In the genomic region with DNA sequence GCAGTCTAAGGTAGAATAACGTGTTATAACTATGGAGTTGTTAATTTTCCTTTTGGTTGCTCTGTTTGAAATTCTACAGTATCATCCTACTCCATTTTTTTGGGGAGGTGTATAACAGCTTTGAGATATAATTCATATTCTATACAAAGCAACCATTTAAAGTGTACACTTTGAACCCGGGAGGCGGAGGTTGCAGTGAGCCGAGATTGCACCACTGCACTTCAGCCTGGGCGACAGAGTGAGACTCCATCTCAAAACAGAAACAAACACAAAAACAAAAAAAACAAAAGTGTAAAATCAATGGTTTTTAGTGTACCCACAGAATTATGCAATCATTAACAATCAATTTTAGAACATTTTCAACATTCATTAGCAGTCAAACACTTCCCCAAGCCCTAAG, we compare ENCODE assay signal across 17 cellular contexts. TPM values are rescaled to one million over a fixed set of nuclear protein-coding genes. Genes with fewer than 3 reads are reported as not detected.
DNase-seq lines count a peak whose midpoint lies in the region; ATAC-seq, FAIRE-seq and TF ChIP-seq lines count a peak whose summit lies in the region.
"Had no signal": no experiment of that assay in that cellular context is flagged by ENCODE, and none has a peak within 500 bp of the region (broad histone marks: within the 10 kb centered on the region; RNA-seq: fewer than 3 reads in every experiment).

No MANE protein-coding gene starts in this region.

- CTCF ChIA-PET in HepG2 (lab: Yijun Ruan, JAX; ENCODE audit: low intra/inter-chr PET ratio, low total read pairs) = no interaction called here
- CTCF ChIA-PET in CD4-positive, alpha-beta T cell (lab: Charles Lee) = no interaction called here

- H3K27me3 ChIP-seq in liver (ENCODE audit: control insufficient read depth in 4 of 4, insufficient read depth in 4 of 4, low read length in 3 of 4) (no peaks in the 10 kb centered on the region), HepG2 (ENCODE audit: control insufficient read depth in 1 of 2, insufficient read depth in 2 of 2, low read length in 2 of 2) (no peaks in the 10 kb centered on the region), endodermal cell (ENCODE audit: control insufficient read depth, insufficient read depth, low read length, poor library complexity, severe bottlenecking) (no peaks in the 10 kb centered on the region), right lobe of liver (no peaks in the 10 kb centered on the region), tibial nerve (no peaks in the 10 kb centered on the region)
- no peaks in the 10 kb centered on the region for H3K27me3 ChIP-seq in CD4-positive, alpha-beta T cell (ENCODE audit: control insufficient read depth, insufficient read depth, low read length)
- H3K27me3 ChIP-seq: BE2C had no signal

- in situ Hi-C loops in HepG2 (cut with HindIII; ENCODE audit: extremely low pct_ligation_motif_present, low pct_unique_long_range_greater_than_20kb) = no loop called here

- TF ChIP-seq CTCF in liver (IDR thresholded peaks at IDR 0.05; ENCODE audit: low read depth, low read length, missing input control) (no peak), HepG2 (CRISPR knock-in tag; IDR thresholded peaks at IDR 0.05) (no peak), endodermal cell (conservative IDR thresholded peaks at IDR 0.05) (no peak), right lobe of liver (IDR thresholded peaks at IDR 0.05) (no peak), tibial nerve (IDR thresholded peaks at IDR 0.05) (no peak)
- no peak for TF ChIP-seq CTCF in CD4-positive, alpha-beta T cell (IDR thresholded peaks at IDR 0.05)

- DNase-seq in HepG2 (ENCODE audit: low spot score) = no peak
- DNase-seq in CD4-positive, alpha-beta T cell = no peak
- DNase-seq in endodermal cell = no peak
- no peak for DNase-seq in right lobe of liver
- no peak for DNase-seq in tibial nerve (ENCODE audit: low spot score in 2 of 2)
- DNase-seq in activated naive CD8-positive, alpha-beta T cell treated with anti-CD3 and anti-CD28 coated beads, Interleukin-2, amount 50 U/mL, for 24 hours = no peak
- DNase-seq in NCI-H526 (lab: John Stamatoyannopoulos, UW) = no peak
- DNase-seq: ACHN; BE2C; C1 segment of cervical spinal cord; CD8-positive, alpha-beta T cell; COR-L47; GM23248 had no signal

- 62% methylated on average over 5 of the region's 5 CpGs for WGBS in liver
- WGBS in HepG2 (ENCODE audit: low lambda C conversion rate) = 89% methylated on average over 5 of the region's 5 CpGs
- WGBS in endodermal cell (ENCODE audit: insufficient coverage in 1 of 2, insufficient read length in 1 of 2), 2 experiments = 93% methylated on average over 5 of the region's 5 CpGs; no CpG with 5 or more reads in 1 of the 2 experiments
- WGBS in right lobe of liver (ENCODE audit: insufficient coverage, low coverage, low lambda C conversion rate, missing lambda C conversion rate) = 39% methylated on average over 5 of the region's 5 CpGs
- WGBS in tibial nerve, 2 donors = 90 to 91% methylated on average over 5 of the region's 5 CpGs

- H3K4me2 ChIP-seq in HepG2 (ENCODE audit: low read depth, low read length) = no peak overlapping the region

- peak overlapping the region; percentile 27 for H3K27ac Mint-ChIP-seq in CD4-positive, alpha-beta T cell
- peak overlapping the region; percentile 30 for H3K27ac Mint-ChIP-seq in endodermal cell
- H3K27ac Mint-ChIP-seq in activated naive CD8-positive, alpha-beta T cell treated with anti-CD3 and anti-CD28 coated beads, Interleukin-2, amount 50 U/mL, for 24 hours = no peak overlapping the region

- H3K27ac ChIP-seq in liver (ENCODE audit: low read depth in 1 of 2, low read length in 2 of 2) (no peak overlapping the region), HepG2 (ENCODE audit: extremely low read length, insufficient read depth, low read length) (no peak overlapping the region), endodermal cell (ENCODE audit: low read depth, low read length) (no peak overlapping the region), right lobe of liver (peak overlapping the region in 2 of 3 donors; percentile 8 to 49), tibial nerve (no peak overlapping the region)
- H3K27ac ChIP-seq in CD4-positive, alpha-beta T cell (ENCODE audit: low read depth, low read length) = no peak overlapping the region
- H3K27ac ChIP-seq: GM23248 had no signal

- ATAC-seq in HepG2 = no peak
- ATAC-seq in CD4-positive, alpha-beta T cell (ENCODE audit: poor library complexity) = no peak
- peak; percentile 58 to 79 (median 68) for ATAC-seq in right lobe of liver
- ATAC-seq in activated naive CD8-positive, alpha-beta T cell treated with anti-CD3 and anti-CD28 coated beads, Interleukin-2, amount 50 U/mL, for 24 hours = no peak
- ATAC-seq: CD8-positive, alpha-beta T cell had no signal

- H3K4me1 ChIP-seq in liver (ENCODE audit: control insufficient read depth in 4 of 4, insufficient read depth in 4 of 4, low read length in 3 of 4) = peaks cover 0 to 6% (median 1%) of the 10 kb centered on the region in 4 donors
- no peaks in the 10 kb centered on the region for H3K4me1 ChIP-seq in HepG2 (ENCODE audit: insufficient read depth, low read length)
- H3K4me1 ChIP-seq in endodermal cell (ENCODE audit: control insufficient read depth, insufficient read depth, low read length) = no peaks in the 10 kb centered on the region
- H3K4me1 ChIP-seq in right lobe of liver = peaks cover 0 to 11% (median 4%) of the 10 kb centered on the region in 4 donors
- H3K4me1 ChIP-seq in tibial nerve = no peaks in the 10 kb centered on the region
- H3K4me1 ChIP-seq: BE2C, HAP-1 had no signal

- peaks cover 90% of the 10 kb centered on the region for H3K36me3 Mint-ChIP-seq in CD4-positive, alpha-beta T cell (ENCODE audit: low read depth)
- peaks cover 78% of the 10 kb centered on the region for H3K36me3 Mint-ChIP-seq in endodermal cell (ENCODE audit: low read depth)
- peaks cover 61% of the 10 kb centered on the region for H3K36me3 Mint-ChIP-seq in activated naive CD8-positive, alpha-beta T cell treated with anti-CD3 and anti-CD28 coated beads, Interleukin-2, amount 50 U/mL, for 24 hours (ENCODE audit: low read depth)

- no peaks in the 10 kb centered on the region for H4K20me1 ChIP-seq in HepG2 (ENCODE audit: insufficient read depth, low read length)

- no peak for FAIRE-seq in HepG2 (lab: Jason Lieb, UNC)
- FAIRE-seq: G401.6, GM12891 had no signal

- intact Hi-C loops in HepG2 (cut with micrococcal nuclease; ENCODE audit: unreplicated experiment) (loop anchor here (10.0 kb wide), 1 partner anchor 64 kb away; no protein-coding TSS in a partner anchor), right lobe of liver (cut with DNase I) (no loop called here)
- intact Hi-C loops in CD4-positive, alpha-beta T cell (cut with DNase I, micrococcal nuclease) = loop anchor here (5.0 kb wide), 2 partner anchors 37 to 67 kb away; no protein-coding TSS in a partner anchor

- TF ChIP-seq EP300 in HepG2 (IDR thresholded peaks at IDR 0.05; ENCODE audit: low read depth in 2 of 2, low read length in 2 of 2) = no peak
- TF ChIP-seq EP300 in HepG2 (CRISPR knock-in tag; IDR thresholded peaks at IDR 0.05; ENCODE audit: borderline replicate concordance) = no peak
- TF ChIP-seq EP300 in tibial nerve (IDR thresholded peaks at IDR 0.05) = no peak

- H3K4me3 Mint-ChIP-seq in CD4-positive, alpha-beta T cell = no peak overlapping the region
- no peak overlapping the region for H3K4me3 Mint-ChIP-seq in endodermal cell
- no peak overlapping the region for H3K4me3 Mint-ChIP-seq in activated naive CD8-positive, alpha-beta T cell treated with anti-CD3 and anti-CD28 coated beads, Interleukin-2, amount 50 U/mL, for 24 hours
- H3K4me3 Mint-ChIP-seq: CD8-positive, alpha-beta T cell had no signal

- no peak overlapping the region for H2AFZ ChIP-seq in HepG2 (ENCODE audit: low read length)
- H2AFZ ChIP-seq: GM23248 had no signal

- no peak for TF ChIP-seq POLR2A in HepG2 (IDR thresholded peaks at IDR 0.05; ENCODE audit: insufficient read depth in 1 of 2, low read depth in 2 of 2, low read length in 2 of 2)
- no peak for TF ChIP-seq POLR2A in right lobe of liver (IDR thresholded peaks at IDR 0.05)
- TF ChIP-seq POLR2A in tibial nerve (IDR thresholded peaks at IDR 0.05) = no peak

- POLR2A ChIA-PET in HepG2 (lab: Yijun Ruan, JAX) = no interaction called here
- POLR2A ChIA-PET in CD4-positive, alpha-beta T cell (lab: Charles Lee) = no interaction called here

- H3K4me3 ChIP-seq in liver (ENCODE audit: low read depth in 1 of 3, low read length in 3 of 3) = no peak overlapping the region
- H3K4me3 ChIP-seq in HepG2 (replicated peaks in 1 of 3; ENCODE audit: insufficient read depth in 1 of 3, low read depth in 2 of 3, low read length in 3 of 3) = no peak overlapping the region
- H3K4me3 ChIP-seq in endodermal cell (ENCODE audit: low read length) = no peak overlapping the region
- H3K4me3 ChIP-seq in right lobe of liver = no peak overlapping the region
- H3K4me3 ChIP-seq in tibial nerve = no peak overlapping the region
- H3K4me3 ChIP-seq: GM23248, HAP-1 had no signal

- BruUV-seq in HepG2 (replicated peaks; lab: Mats Ljungman, UMichigan) = no TSS peak

- no peak for TF ChIP-seq RAD21 in liver (IDR thresholded peaks at IDR 0.05)
- TF ChIP-seq RAD21 in HepG2 (CRISPR knock-in tag; IDR thresholded peaks at IDR 0.05) = no peak

- H3K36me3 ChIP-seq in liver (ENCODE audit: control insufficient read depth in 4 of 4, insufficient read depth in 3 of 4, low read depth in 1 of 4, low read length in 3 of 4) (peaks cover 5 to 65% (median 46%) of the 10 kb centered on the region in 4 donors), HepG2 (replicated peaks in 1 of 2; ENCODE audit: control insufficient read depth in 1 of 2, insufficient read depth in 2 of 2, low read length in 2 of 2) (peaks cover 15 to 67% of the 10 kb centered on the region in 2 experiments), endodermal cell (ENCODE audit: control insufficient read depth, insufficient read depth, low read length) (peaks cover 97% of the 10 kb centered on the region), right lobe of liver (peaks cover 10 to 60% (median 27%) of the 10 kb centered on the region in 4 donors), tibial nerve (peaks cover 0 to 83% (median 4%) of the 10 kb centered on the region in 3 donors)

- H3K9me3 ChIP-seq in liver (ENCODE audit: control insufficient read depth in 4 of 4, low read length in 3 of 4) (no peaks in the 10 kb centered on the region), HepG2 (ENCODE audit: low read length) (no peaks in the 10 kb centered on the region), endodermal cell (ENCODE audit: control insufficient read depth, low read length) (no peaks in the 10 kb centered on the region), right lobe of liver (no peaks in the 10 kb centered on the region), tibial nerve (no peaks in the 10 kb centered on the region)
- no peaks in the 10 kb centered on the region for H3K9me3 ChIP-seq in CD4-positive, alpha-beta T cell (ENCODE audit: control insufficient read depth, low read length)
- H3K9me3 ChIP-seq: BE2C, HAP-1 had no signal

- no peaks in the 10 kb centered on the region for H3K79me2 ChIP-seq in HepG2 (ENCODE audit: insufficient read depth, low read length)

- H3K9me3 Mint-ChIP-seq in CD4-positive, alpha-beta T cell = no peaks in the 10 kb centered on the region
- H3K9me3 Mint-ChIP-seq in endodermal cell = no peaks in the 10 kb centered on the region
- H3K9me3 Mint-ChIP-seq in activated naive CD8-positive, alpha-beta T cell treated with anti-CD3 and anti-CD28 coated beads, Interleukin-2, amount 50 U/mL, for 24 hours = no peaks in the 10 kb centered on the region
- H3K9me3 Mint-ChIP-seq: CD8-positive, alpha-beta T cell had no signal

- peaks cover 57% of the 10 kb centered on the region for H3K4me1 Mint-ChIP-seq in CD4-positive, alpha-beta T cell (ENCODE audit: low read depth)
- peaks cover 10% of the 10 kb centered on the region for H3K4me1 Mint-ChIP-seq in endodermal cell
- peaks cover 45% of the 10 kb centered on the region for H3K4me1 Mint-ChIP-seq in activated naive CD8-positive, alpha-beta T cell treated with anti-CD3 and anti-CD28 coated beads, Interleukin-2, amount 50 U/mL, for 24 hours

- H3K9ac ChIP-seq in liver (ENCODE audit: low read depth in 1 of 2, low read length in 2 of 2) (no peak overlapping the region), HepG2 (ENCODE audit: insufficient read depth, low read depth, low read length) (no peak overlapping the region), endodermal cell (ENCODE audit: extremely low read depth, low read length, poor library complexity, severe bottlenecking) (no peak overlapping the region)
- H3K9ac ChIP-seq: GM23248 had no signal

- H3K27me3 Mint-ChIP-seq in CD4-positive, alpha-beta T cell = no peaks in the 10 kb centered on the region
- no peaks in the 10 kb centered on the region for H3K27me3 Mint-ChIP-seq in endodermal cell (ENCODE audit: insufficient read depth)
- no peaks in the 10 kb centered on the region for H3K27me3 Mint-ChIP-seq in activated naive CD8-positive, alpha-beta T cell treated with anti-CD3 and anti-CD28 coated beads, Interleukin-2, amount 50 U/mL, for 24 hours

RNA-seq across cellular contexts. Expression of a gene that starts 33.8 kb away (rescaled TPM):
- 10 to 100 TPM; 11.9 to 22.2 TPM for total RNA-seq in liver
- 10 to 100 TPM; 36.1 to 40.2 TPM for polyA plus RNA-seq in liver
- 30.3 and 51.8 TPM in 2 replicates for total RNA-seq in HepG2 (2016; rRNA removed; fragmentation: Illumina TruSeq; extraction: Trizol)
- 22.2 and 22.5 TPM in 2 replicates for total RNA-seq in HepG2 (2016; cell fraction: cytosol; rRNA removed; fragmentation: Illumina TruSeq; extraction: Trizol; ENCODE audit: low read depth)
- total RNA-seq in HepG2 (2016; cell fraction: insoluble cytoplasmic fraction; rRNA removed; fragmentation: Illumina TruSeq; extraction: Trizol) = 35.5 and 50.0 TPM in 2 replicates
- 23.2 and 27.4 TPM in 2 replicates for total RNA-seq in HepG2 (2016; cell fraction: membrane; rRNA removed; fragmentation: Illumina TruSeq; extraction: Trizol)
- total RNA-seq in HepG2 (2016; cell fraction: nucleus; rRNA removed; fragmentation: Illumina TruSeq; extraction: Trizol) = 36.2 and 41.0 TPM in 2 replicates
- 50.4 and 52.9 TPM in 2 replicates for polyA plus RNA-seq in HepG2 (2011; rRNA removed)
- 35.6 and 59.3 TPM in 2 replicates for polyA plus RNA-seq in HepG2 (2011; cell fraction: cytosol; rRNA removed)
- polyA plus RNA-seq in HepG2 (2011; cell fraction: nucleus; rRNA removed) = 15.6 and 17.8 TPM in 2 replicates
- 43.8 and 59.5 TPM in 2 replicates for polyA plus RNA-seq in HepG2 (2012)
- 22.0 and 24.7 TPM in 2 replicates for polyA plus RNA-seq in HepG2 (2016; cell fraction: cytosol; fragmentation: Illumina TruSeq; extraction: Trizol; ENCODE audit: low read depth)
- 31.4 and 34.0 TPM in 2 replicates for polyA plus RNA-seq in HepG2 (2016; cell fraction: insoluble cytoplasmic fraction; fragmentation: Illumina TruSeq; extraction: Trizol; ENCODE audit: low read depth)
- 22.1 and 23.7 TPM in 2 replicates for polyA plus RNA-seq in HepG2 (2016; cell fraction: membrane; fragmentation: Illumina TruSeq; extraction: Trizol; ENCODE audit: low read depth)
- polyA plus RNA-seq in HepG2 (2016; cell fraction: nucleus; fragmentation: Illumina TruSeq; extraction: Trizol; ENCODE audit: insufficient read depth, low read depth) = 73.2 and 75.9 TPM in 2 replicates
- 26.3 and 42.7 TPM in 2 replicates for polyA minus RNA-seq in HepG2 (2011; rRNA and poly(A)+ RNA removed; ENCODE audit: low replicate concordance)
- 7.6 and 13.7 TPM in 2 replicates for polyA minus RNA-seq in HepG2 (2011; cell fraction: cytosol; rRNA and poly(A)+ RNA removed)
- polyA minus RNA-seq in HepG2 (2011; cell fraction: nucleus; rRNA and poly(A)+ RNA removed) = 13.1 and 13.3 TPM in 2 replicates
- total RNA-seq in CD4-positive, alpha-beta T cell = 10 to 100 TPM; 31.2 to 33.6 TPM
- 10 to 100 TPM; 63.7 to 67.8 TPM for total RNA-seq in endodermal cell
- polyA plus RNA-seq in endodermal cell (2013, experiment 1 of 2) = 98.9 TPM
- 92.8 TPM for polyA plus RNA-seq in endodermal cell (2013, experiment 2 of 2)
- 10 to 100 TPM in 5 of 6 experiments, 1 to 10 TPM in 1; 9.9 to 22.1 (median 18.1) TPM for total RNA-seq in right lobe of liver
- 10 to 100 TPM; 20.8 to 65.1 (median 34.6) TPM for total RNA-seq in tibial nerve

RNA-seq across cellular contexts. Expression of a gene that starts 44.1 kb away (rescaled TPM):
- 100 to 1,000 TPM in 1 of 2 donors, 10 to 100 TPM in 1; 54.0 to 119 TPM for total RNA-seq in liver
- 10 to 100 TPM in 1 of 2 donors, 1 to 10 TPM in 1; 9.4 to 15.8 TPM for polyA plus RNA-seq in liver
- 13.2 and 24.6 TPM in 2 replicates for total RNA-seq in HepG2 (2016; rRNA removed; fragmentation: Illumina TruSeq; extraction: Trizol)
- 2.7 and 3.3 TPM in 2 replicates for total RNA-seq in HepG2 (2016; cell fraction: cytosol; rRNA removed; fragmentation: Illumina TruSeq; extraction: Trizol; ENCODE audit: low read depth)
- 13.3 and 24.2 TPM in 2 replicates for total RNA-seq in HepG2 (2016; cell fraction: insoluble cytoplasmic fraction; rRNA removed; fragmentation: Illumina TruSeq; extraction: Trizol)
- total RNA-seq in HepG2 (2016; cell fraction: membrane; rRNA removed; fragmentation: Illumina TruSeq; extraction: Trizol) = 12.5 and 15.1 TPM in 2 replicates
- 32.3 and 36.8 TPM in 2 replicates for total RNA-seq in HepG2 (2016; cell fraction: nucleus; rRNA removed; fragmentation: Illumina TruSeq; extraction: Trizol)
- 23.3 and 23.7 TPM in 2 replicates for polyA plus RNA-seq in HepG2 (2011; rRNA removed)
- polyA plus RNA-seq in HepG2 (2011; cell fraction: cytosol; rRNA removed) = 8.6 and 13.7 TPM in 2 replicates
- polyA plus RNA-seq in HepG2 (2011; cell fraction: nucleus; rRNA removed) = 39.3 and 44.1 TPM in 2 replicates
- 39.2 and 40.9 TPM in 2 replicates for polyA plus RNA-seq in HepG2 (2012)
- 1.7 and 1.9 TPM in 2 replicates for polyA plus RNA-seq in HepG2 (2016; cell fraction: cytosol; fragmentation: Illumina TruSeq; extraction: Trizol; ENCODE audit: low read depth)
- 30.4 and 32.4 TPM in 2 replicates for polyA plus RNA-seq in HepG2 (2016; cell fraction: insoluble cytoplasmic fraction; fragmentation: Illumina TruSeq; extraction: Trizol; ENCODE audit: low read depth)
- polyA plus RNA-seq in HepG2 (2016; cell fraction: membrane; fragmentation: Illumina TruSeq; extraction: Trizol; ENCODE audit: low read depth) = 7.1 and 8.8 TPM in 2 replicates
- polyA plus RNA-seq in HepG2 (2016; cell fraction: nucleus; fragmentation: Illumina TruSeq; extraction: Trizol; ENCODE audit: insufficient read depth, low read depth) = 48.4 and 49.1 TPM in 2 replicates
- 29.3 and 32.7 TPM in 2 replicates for polyA minus RNA-seq in HepG2 (2011; rRNA and poly(A)+ RNA removed; ENCODE audit: low replicate concordance)
- 44.8 and 53.5 TPM in 2 replicates for polyA minus RNA-seq in HepG2 (2011; cell fraction: cytosol; rRNA and poly(A)+ RNA removed)
- polyA minus RNA-seq in HepG2 (2011; cell fraction: nucleus; rRNA and poly(A)+ RNA removed) = 117 and 134 TPM in 2 replicates
- 100 to 1,000 TPM; 173 to 176 TPM for total RNA-seq in CD4-positive, alpha-beta T cell
- 10 to 100 TPM; 75.9 to 79.0 TPM for total RNA-seq in endodermal cell
- polyA plus RNA-seq in endodermal cell (2013, experiment 1 of 2) = 52.8 TPM
- 50.1 TPM for polyA plus RNA-seq in endodermal cell (2013, experiment 2 of 2)
- 10 to 100 TPM; 27.2 to 46.8 (median 40.1) TPM for total RNA-seq in right lobe of liver
- 10 to 100 TPM; 61.5 to 78.7 (median 71.9) TPM for total RNA-seq in tibial nerve

Comparison
In these comparisons a context has a peak if more than half of its experiments do, and no peak if none do; other contexts are left out.
1. H3K27ac ChIP-seq: peak in right lobe of liver (2 of 3); none in liver (0 of 2), HepG2 (single experiment), CD4-positive, alpha-beta T cell (single experiment), endodermal cell (single experiment) and tibial nerve (0 of 4).
2. ATAC-seq: peak in right lobe of liver (4 of 4); none in HepG2 (single experiment), CD4-positive, alpha-beta T cell (single experiment) and activated naive CD8-positive, alpha-beta T cell treated with anti-CD3 and anti-CD28 coated beads, Interleukin-2, amount 50 U/mL, for 24 hours (single experiment).
3. intact Hi-C loops: an anchor here in HepG2 (10.0 kb wide) and CD4-positive, alpha-beta T cell (5.0 kb wide); none called in right lobe of liver.